In the genomic region with DNA sequence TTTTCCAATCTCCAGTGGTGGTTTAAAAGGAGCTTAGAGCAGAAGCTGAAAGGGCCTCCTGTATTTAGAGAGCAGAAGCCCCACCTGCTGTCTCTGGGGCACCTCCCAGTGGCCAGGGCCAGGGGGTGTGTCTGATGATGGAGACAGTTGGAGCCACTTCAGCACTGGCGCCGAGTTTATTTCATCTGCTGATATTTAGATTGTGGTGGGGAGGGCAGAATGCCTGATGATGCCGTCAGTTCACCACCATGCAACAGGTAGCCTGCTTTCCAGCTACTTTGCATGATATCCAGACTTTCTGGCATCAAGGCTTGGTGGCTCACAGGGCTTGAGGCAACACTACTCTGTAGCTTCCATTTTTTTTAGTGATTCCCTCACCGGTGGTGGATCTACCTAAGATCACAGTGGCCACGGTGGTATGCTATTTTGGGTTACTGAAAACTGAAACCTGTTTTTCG, we compare ENCODE assay signal across 8 cellular contexts.
A peak's percentile ranks its signal among the peaks of the same experiment; 100 is the strongest.
DNase-seq lines count a peak whose midpoint lies in the region; ATAC-seq, FAIRE-seq and TF ChIP-seq lines count a peak whose summit lies in the region.

No MANE protein-coding gene starts in this region.

- H3K36me3 ChIP-seq in HCT116 (ENCODE audit: control insufficient read depth in 1 of 2, insufficient read depth in 2 of 2, low read length in 2 of 2) (no peaks in the 10 kb centered on the region), OCI-LY1 (ENCODE audit: insufficient read depth, low read length) (no peaks in the 10 kb centered on the region), brain microvascular endothelial cell (replicated peaks) (no peaks in the 10 kb centered on the region)

- H3K9me3 ChIP-seq in HCT116 (ENCODE audit: control insufficient read depth in 1 of 2, insufficient read depth in 1 of 2, low read depth in 1 of 2, low read length in 2 of 2) = no peaks in the 10 kb centered on the region
- peaks cover 1% of the 10 kb centered on the region; the same call in 1 of the 2 replicates for H3K9me3 ChIP-seq in OCI-LY1 (ENCODE audit: low read length)

- H3K4me1 ChIP-seq in HCT116 (ENCODE audit: control insufficient read depth in 1 of 2, insufficient read depth in 2 of 2, low read length in 2 of 2) (no peaks in the 10 kb centered on the region), OCI-LY1 (ENCODE audit: insufficient read depth, low read length, severe bottlenecking) (peaks cover 28% of the 10 kb centered on the region)

- RAD21 ChIA-PET in HCT116 (lab: Charles Lee; ENCODE audit: low non-redundant PET in 1 of 2, low total read pairs in 2 of 2, uncharacterized antibody in 2 of 2, unreplicated experiment in 2 of 2) = no interaction called here

- H3K79me2 ChIP-seq in HCT116 (ENCODE audit: insufficient read depth, low read length) (no peaks in the 10 kb centered on the region), OCI-LY1 (ENCODE audit: insufficient read depth, low read length) (no peaks in the 10 kb centered on the region)

- POLR2A ChIA-PET in AG04449 (lab: Yijun Ruan, JAX) (no interaction called here), HCT116 (lab: Charles Lee) (no interaction called here)

- H3K9me2 ChIP-seq in HCT116 (ENCODE audit: insufficient read depth) = no peaks in the 10 kb centered on the region
- H3K9me2 ChIP-seq in OCI-LY1 (ENCODE audit: low read depth, low read length) = no peaks in the 10 kb centered on the region

- H3K27ac ChIP-seq in HCT116 (ENCODE audit: low read depth, low read length) (no peak overlapping the region), OCI-LY1 (ENCODE audit: low read depth, low read length, poor library complexity, severe bottlenecking) (peak overlapping the region; percentile 65), brain microvascular endothelial cell (no peak overlapping the region)

- TF ChIP-seq RAD21 in HCT116 (IDR thresholded peaks at IDR 0.05; ENCODE audit: low read depth) = peak; percentile 13; the same call in 1 of the 2 replicates

- TF ChIP-seq CTCF in AG04449 (IDR thresholded peaks at IDR 0.05; ENCODE audit: insufficient read depth, low read length, missing control alignments) (peak; percentile 13), HCT116 (IDR thresholded peaks at IDR 0.05 in 2 of 3, conservative IDR thresholded peaks at IDR 0.05 in 1 of 3; ENCODE audit: borderline replicate concordance in 1 of 3, insufficient read depth in 1 of 3, low read depth in 2 of 3, low read length in 2 of 3) (peak in 1 of 3 experiments; percentile 24; a peak in 1 of 6 replicates), OCI-LY1 (IDR thresholded peaks at IDR 0.05; ENCODE audit: low read length) (peak; percentile 67), brain microvascular endothelial cell (IDR thresholded peaks at IDR 0.05; ENCODE audit: low read depth, low read length, missing control alignments) (peak; percentile 49)

- no peak for FAIRE-seq in H54 (lab: Jason Lieb, UNC)

- peak; percentile 80 for ATAC-seq in HCT116

- no peaks in the 10 kb centered on the region for H4K20me1 ChIP-seq in HCT116 (ENCODE audit: insufficient read depth)
- no peaks in the 10 kb centered on the region for H4K20me1 ChIP-seq in OCI-LY1 (ENCODE audit: insufficient read depth, low read length)

- H3K9ac ChIP-seq in HCT116 (ENCODE audit: low read length) (no peak overlapping the region), OCI-LY1 (ENCODE audit: low read length) (peak overlapping the region; percentile 23; the same call in 1 of the 2 replicates)

- CTCF ChIA-PET in AG04449 (lab: Yijun Ruan, JAX) = interaction anchor here (1.2 kb wide), 1 partner anchor 8 kb away, joined by 6 read pairs; no protein-coding TSS in a partner anchor
- CTCF ChIA-PET in HCT116 (lab: Charles Lee) = no interaction called here

- intact Hi-C loops in HCT116 (cut with micrococcal nuclease) = no loop called here

- in situ Hi-C loops in brain microvascular endothelial cell (cut with HindIII; ENCODE audit: low pct_ligation_motif_present, low sequenced_read_pairs) = no loop called here

- no peaks in the 10 kb centered on the region for H3K27me3 ChIP-seq in HCT116 (ENCODE audit: insufficient read depth, low read length)
- H3K27me3 ChIP-seq in OCI-LY1 (ENCODE audit: insufficient read depth, low read length) = no peaks in the 10 kb centered on the region
- no peaks in the 10 kb centered on the region for H3K27me3 ChIP-seq in brain microvascular endothelial cell (replicated peaks)

- DNase-seq in AG04449 (ENCODE audit: low read depth, low spot score) (no peak), HCT116 (ENCODE audit: low read depth, low spot score) (no peak), brain microvascular endothelial cell (no peak), kidney glomerular epithelial cell (lab: John Stamatoyannopoulos, UW) (peak; percentile 4), H54 (ENCODE audit: insufficient read length, low spot score) (no peak), Kasumi-1 (lab: John Stamatoyannopoulos, UW) (no peak)
- peak; percentile 10 for DNase-seq in stimulated activated CD8-positive, alpha-beta memory T cell treated with anti-CD3 and anti-CD28 coated beads, Interleukin-4, amount 100 ng/mL, for 24 hours (ENCODE audit: low read depth)

- H2AFZ ChIP-seq in HCT116 (ENCODE audit: low read depth, low read length, poor library complexity, severe bottlenecking) = no peak overlapping the region
- H2AFZ ChIP-seq in OCI-LY1 (ENCODE audit: low read length) = peak overlapping the region; percentile 22; the same call in 1 of the 2 replicates

- H3K4me2 ChIP-seq in HCT116 (ENCODE audit: low read length) = no peak overlapping the region
- peak overlapping the region; percentile 56 for H3K4me2 ChIP-seq in OCI-LY1 (ENCODE audit: low read length)

- BruUV-seq in HCT116 (replicated peaks; lab: Mats Ljungman, UMichigan) = no TSS peak

- no peaks in the 10 kb centered on the region for H3F3A ChIP-seq in OCI-LY1 (ENCODE audit: insufficient read depth, low read length)

- no peak for TF ChIP-seq POLR2A in HCT116 (IDR thresholded peaks at IDR 0.05; ENCODE audit: borderline replicate concordance, extremely low read depth, insufficient read depth, insufficient read length)
- TF ChIP-seq POLR2A in H54 (IDR thresholded peaks at IDR 0.05; ENCODE audit: low read depth, low read length) = no peak

- H3K4me3 ChIP-seq in AG04449 (ENCODE audit: low read depth, low read length) = no peak overlapping the region
- H3K4me3 ChIP-seq in HCT116 (replicated peaks in 1 of 2; ENCODE audit: low read depth in 1 of 2, low read length in 2 of 2) = no peak overlapping the region
- peak overlapping the region; percentile 22 for H3K4me3 ChIP-seq in OCI-LY1 (ENCODE audit: low read depth, low read length, poor library complexity, severe bottlenecking)
- no peak overlapping the region for H3K4me3 ChIP-seq in brain microvascular endothelial cell (ENCODE audit: low read depth, low read length)

TF ChIP-seq in HCT116, 20 proteins besides CTCF, POLR2A, EP300 and RAD21 (continues in another document):
- TF ChIP-seq, protein P1, sequence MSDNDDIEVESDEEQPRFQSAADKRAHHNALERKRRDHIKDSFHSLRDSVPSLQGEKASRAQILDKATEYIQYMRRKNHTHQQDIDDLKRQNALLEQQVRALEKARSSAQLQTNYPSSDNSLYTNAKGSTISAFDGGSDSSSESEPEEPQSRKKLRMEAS (IDR thresholded peaks at IDR 0.05) = no peak
- no peak for TF ChIP-seq EZH2 (IDR thresholded peaks at IDR 0.05)
- TF ChIP-seq CEBPB (IDR thresholded peaks at IDR 0.05; ENCODE audit: low read depth) = no peak
- no peak for TF ChIP-seq POLR2AphosphoS5 (IDR thresholded peaks at IDR 0.05; ENCODE audit: low read depth, low read length)
- TF ChIP-seq JUND (IDR thresholded peaks at IDR 0.05) = no peak
- TF ChIP-seq SRF (IDR thresholded peaks at IDR 0.05; ENCODE audit: low read depth) = no peak
- TF ChIP-seq YY1 (IDR thresholded peaks at IDR 0.05; ENCODE audit: extremely low read depth, insufficient replicate concordance, low read depth, low read length) = no peak
- TF ChIP-seq, protein P2, sequence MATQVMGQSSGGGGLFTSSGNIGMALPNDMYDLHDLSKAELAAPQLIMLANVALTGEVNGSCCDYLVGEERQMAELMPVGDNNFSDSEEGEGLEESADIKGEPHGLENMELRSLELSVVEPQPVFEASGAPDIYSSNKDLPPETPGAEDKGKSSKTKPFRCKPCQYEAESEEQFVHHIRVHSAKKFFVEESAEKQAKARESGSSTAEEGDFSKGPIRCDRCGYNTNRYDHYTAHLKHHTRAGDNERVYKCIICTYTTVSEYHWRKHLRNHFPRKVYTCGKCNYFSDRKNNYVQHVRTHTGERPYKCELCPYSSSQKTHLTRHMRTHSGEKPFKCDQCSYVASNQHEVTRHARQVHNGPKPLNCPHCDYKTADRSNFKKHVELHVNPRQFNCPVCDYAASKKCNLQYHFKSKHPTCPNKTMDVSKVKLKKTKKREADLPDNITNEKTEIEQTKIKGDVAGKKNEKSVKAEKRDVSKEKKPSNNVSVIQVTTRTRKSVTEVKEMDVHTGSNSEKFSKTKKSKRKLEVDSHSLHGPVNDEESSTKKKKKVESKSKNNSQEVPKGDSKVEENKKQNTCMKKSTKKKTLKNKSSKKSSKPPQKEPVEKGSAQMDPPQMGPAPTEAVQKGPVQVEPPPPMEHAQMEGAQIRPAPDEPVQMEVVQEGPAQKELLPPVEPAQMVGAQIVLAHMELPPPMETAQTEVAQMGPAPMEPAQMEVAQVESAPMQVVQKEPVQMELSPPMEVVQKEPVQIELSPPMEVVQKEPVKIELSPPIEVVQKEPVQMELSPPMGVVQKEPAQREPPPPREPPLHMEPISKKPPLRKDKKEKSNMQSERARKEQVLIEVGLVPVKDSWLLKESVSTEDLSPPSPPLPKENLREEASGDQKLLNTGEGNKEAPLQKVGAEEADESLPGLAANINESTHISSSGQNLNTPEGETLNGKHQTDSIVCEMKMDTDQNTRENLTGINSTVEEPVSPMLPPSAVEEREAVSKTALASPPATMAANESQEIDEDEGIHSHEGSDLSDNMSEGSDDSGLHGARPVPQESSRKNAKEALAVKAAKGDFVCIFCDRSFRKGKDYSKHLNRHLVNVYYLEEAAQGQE (IDR thresholded peaks at IDR 0.05; ENCODE audit: low read depth) = no peak
- TF ChIP-seq, protein P3, sequence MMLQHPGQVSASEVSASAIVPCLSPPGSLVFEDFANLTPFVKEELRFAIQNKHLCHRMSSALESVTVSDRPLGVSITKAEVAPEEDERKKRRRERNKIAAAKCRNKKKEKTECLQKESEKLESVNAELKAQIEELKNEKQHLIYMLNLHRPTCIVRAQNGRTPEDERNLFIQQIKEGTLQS (IDR thresholded peaks at IDR 0.05) = no peak
- TF ChIP-seq SP1 (IDR thresholded peaks at IDR 0.05; ENCODE audit: low read depth) = no peak
- TF ChIP-seq ZNF274 (IDR thresholded peaks at IDR 0.05; ENCODE audit: low read depth, low read length) = no peak
- no peak for TF ChIP-seq EZH2phosphoT487 (IDR thresholded peaks at IDR 0.05; ENCODE audit: borderline replicate concordance)
- no peak for TF ChIP-seq ELF1 (IDR thresholded peaks at IDR 0.05; ENCODE audit: borderline replicate concordance, low read depth)
- TF ChIP-seq TCF7L2 (IDR thresholded peaks at IDR 0.05; ENCODE audit: borderline replicate concordance, extremely low read depth, insufficient read depth, insufficient read length) = no peak
- no peak for TF ChIP-seq SIN3A (IDR thresholded peaks at IDR 0.05; ENCODE audit: low read depth)

Comparison
In these comparisons a context has a peak if more than half of its experiments do, and no peak if none do; other contexts are left out.
1. DNase-seq: peak in kidney glomerular epithelial cell (single experiment) and stimulated activated CD8-positive, alpha-beta memory T cell treated with anti-CD3 and anti-CD28 coated beads, Interleukin-4, amount 100 ng/mL, for 24 hours (single experiment); none in AG04449 (single experiment), HCT116 (single experiment), brain microvascular endothelial cell (single experiment), H54 (single experiment) and Kasumi-1 (0 of 2).